ENCODE assay signal across 8 cellular contexts in the genomic region with DNA sequence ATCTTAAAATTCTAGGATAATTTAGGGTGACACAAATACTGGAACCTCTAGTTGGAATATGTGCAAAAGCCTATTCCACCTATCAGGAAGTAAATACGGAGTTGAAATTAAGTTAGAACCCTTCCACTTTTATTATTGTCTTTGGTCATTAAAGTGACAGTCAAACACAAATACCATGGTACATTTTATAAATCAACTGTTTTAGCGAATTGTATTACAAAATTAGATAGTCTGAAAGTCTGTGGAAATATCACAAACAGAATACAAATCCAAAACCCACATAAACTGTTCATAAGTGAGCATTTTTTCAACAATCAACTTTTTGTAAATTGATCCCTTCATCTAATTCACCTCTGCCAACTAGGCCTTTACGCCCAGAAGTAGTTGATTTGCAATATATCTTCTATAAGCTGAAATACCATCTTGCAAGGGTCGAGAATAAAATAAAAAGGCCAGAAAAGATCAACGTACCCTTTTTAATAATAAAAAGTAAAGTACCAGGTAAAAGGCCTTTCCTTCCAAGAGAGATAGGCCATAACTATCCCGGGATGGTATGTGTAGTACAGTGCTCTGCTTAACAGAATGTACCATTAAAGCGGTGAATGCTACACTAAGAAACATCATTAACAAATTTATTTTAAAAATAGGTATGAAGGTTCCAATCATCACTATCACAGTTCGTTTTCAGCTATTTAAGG. TPM values are rescaled to one million over a fixed set of nuclear protein-coding genes. Genes with fewer than 3 reads are reported as not detected.
DNase-seq lines count a peak whose midpoint lies in the region; ATAC-seq and TF ChIP-seq lines count a peak whose summit lies in the region.

No MANE protein-coding gene starts in this region.

- H3K36me3 ChIP-seq in PC-3 (ENCODE audit: low read depth, low read length) (peaks cover 10% of the 10 kb centered on the region; the same call in 1 of the 2 replicates), neutrophil (peaks cover 4% of the 10 kb centered on the region)

- DNase-seq in DMS153 treated with DMSO at 0.1 percent for 48 hours (lab: John Stamatoyannopoulos, UW; ENCODE audit: unreplicated experiment) (peak; percentile 12), DMS153 (lab: John Stamatoyannopoulos, UW) (no peak), PC-3 (peak; percentile 18), epithelial cell of prostate (ENCODE audit: low read depth, low spot score) (no peak), NCI-H1417 treated with DMSO at 0.1 percent for 48 hours (lab: John Stamatoyannopoulos, UW) (no peak)

- H2AFZ ChIP-seq in PC-3 (ENCODE audit: low read length): peak overlapping the region; percentile 59

- peak overlapping the region; percentile 90 for H3K9ac ChIP-seq in PC-3 (ENCODE audit: low read length)

- BruUV-seq in PC-3 (replicated peaks; lab: Mats Ljungman, UMichigan): TSS peak; percentile 49

- H3K9me2 ChIP-seq in PC-3 (replicated peaks; ENCODE audit: low read length): no peaks in the 10 kb centered on the region

- no peaks in the 10 kb centered on the region for H3K9me3 ChIP-seq in PC-3 (ENCODE audit: low read length)
- H3K9me3 ChIP-seq in neutrophil: no peaks in the 10 kb centered on the region

- peaks cover 73% of the 10 kb centered on the region for H3K79me2 ChIP-seq in PC-3 (ENCODE audit: low read length)

- POLR2A ChIA-PET in PC-3 (lab: Charles Lee; ENCODE audit: unreplicated experiment): interaction anchor here (0.7 kb wide), 1 partner anchor 9 kb away, joined by 4 read pairs; no protein-coding TSS in a partner anchor

- CTCF ChIA-PET in PC-3 (lab: Charles Lee): no interaction called here

- peaks cover 25% of the 10 kb centered on the region for H4K20me1 ChIP-seq in PC-3 (ENCODE audit: low read length)

- no peak for TF ChIP-seq CTCF in PC-3 (conservative IDR thresholded peaks at IDR 0.05; ENCODE audit: low read depth, low read length)
- no peak for TF ChIP-seq CTCF in neutrophil (IDR thresholded peaks at IDR 0.05)

- intact Hi-C loops in PC-3 (cut with micrococcal nuclease): loop anchor here (5.0 kb wide), 1 partner anchor 47 kb away; no protein-coding TSS in a partner anchor

- H3K27ac ChIP-seq in PC-3 (ENCODE audit: low read length) (peak overlapping the region; percentile 40), epithelial cell of prostate (peak overlapping the region; percentile 97), neutrophil (peak overlapping the region; percentile 93)

- ATAC-seq in PC-3 (no peak), GM18907 (IDR thresholded peaks at IDR 0.05; ENCODE audit: unreplicated experiment) (no peak)
- no peak for ATAC-seq in activated CD4-positive, CD25-positive, alpha-beta regulatory T cell treated with anti-CD3 and anti-CD28 coated beads, Interleukin-2, amount 50 U/mL, for 24 hours

- H3K4me1 ChIP-seq in PC-3 (ENCODE audit: insufficient read depth, low read length): peaks cover 12% of the 10 kb centered on the region
- peaks cover 36 to 40% of the 10 kb centered on the region in 2 experiments for H3K4me1 ChIP-seq in neutrophil (ENCODE audit: control insufficient read depth in 1 of 2, insufficient read depth in 1 of 2, low read depth in 1 of 2, low read length in 1 of 2)

- H3K27me3 ChIP-seq in PC-3 (ENCODE audit: low read length) (no peaks in the 10 kb centered on the region), neutrophil (no peaks in the 10 kb centered on the region)

- peak overlapping the region; percentile 78 for H3K4me3 ChIP-seq in PC-3 (ENCODE audit: low read length)
- peak overlapping the region; percentile 71 to 82 for H3K4me3 ChIP-seq in neutrophil (ENCODE audit: low read depth in 1 of 2, low read length in 1 of 2)

- H3K4me2 ChIP-seq in PC-3 (ENCODE audit: low read length): peak overlapping the region; percentile 88

- no peaks in the 10 kb centered on the region for H3F3A ChIP-seq in PC-3 (ENCODE audit: low read length, unreplicated experiment)

RNA-seq across cellular contexts. Expression of a gene that starts 1.3 kb away (rescaled TPM):
- total RNA-seq in PC-3 (2014; rRNA removed): 67.1 and 74.5 TPM in 2 replicates

Comparison
In these comparisons a context has a peak if more than half of its experiments do, and no peak if none do; other contexts are left out.
1. DNase-seq: peak in DMS153 treated with DMSO at 0.1 percent for 48 hours (single experiment) and PC-3 (single experiment); none in DMS153 (single experiment), epithelial cell of prostate (single experiment) and NCI-H1417 treated with DMSO at 0.1 percent for 48 hours (single experiment).
2. H3K27ac ChIP-seq: peak in every context shown above with its lines; median percentile 97 in epithelial cell of prostate; 93 in neutrophil; 40 in PC-3.